22 cellular contexts compared by ENCODE assay signal in the genomic region with DNA sequence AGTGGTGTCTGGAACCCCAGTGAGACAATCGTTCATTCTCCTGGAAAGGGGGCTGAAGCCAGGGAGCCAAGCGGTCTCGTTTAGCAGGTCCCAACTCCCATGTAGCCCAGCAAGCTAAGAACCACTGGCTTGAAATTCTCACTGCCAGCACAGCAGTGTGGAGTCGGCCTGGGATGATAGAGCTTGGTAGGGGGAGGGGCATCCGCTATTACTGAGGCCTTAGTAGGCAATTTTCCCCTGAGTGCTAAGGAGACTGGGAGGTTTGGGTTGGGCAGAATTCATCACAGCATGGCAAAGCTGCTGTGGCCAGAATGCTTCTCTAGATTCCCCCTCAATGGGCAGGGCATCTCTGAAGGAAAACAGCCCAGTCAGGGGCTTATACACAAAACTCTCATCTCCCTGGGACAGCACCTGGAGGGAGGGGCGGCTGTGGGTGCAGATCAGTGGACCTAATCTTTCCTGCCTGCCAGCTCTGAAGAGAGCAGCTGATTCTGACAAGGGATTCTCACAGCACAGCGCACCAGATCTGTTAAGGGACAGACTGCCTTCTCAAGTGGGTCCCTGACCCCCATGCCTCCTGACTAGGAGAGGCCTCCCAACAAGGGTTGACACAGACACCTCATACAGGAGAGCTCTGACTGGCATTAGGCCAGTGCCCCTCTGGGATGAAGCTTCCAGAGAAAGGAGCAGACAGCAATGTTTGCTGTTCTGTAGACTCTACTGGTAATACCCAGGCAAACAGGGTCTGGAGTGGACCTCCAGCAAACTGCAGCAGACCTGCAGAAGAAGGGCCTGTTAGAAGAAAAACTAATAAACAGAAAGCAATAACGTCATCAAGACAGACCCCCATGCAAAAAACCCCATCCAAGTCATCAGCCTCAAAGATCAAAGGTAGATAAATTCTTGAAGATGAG. TPM values are rescaled to one million over a fixed set of nuclear protein-coding genes. Genes with fewer than 3 reads are reported as not detected.
"Had no signal": no experiment of that assay in that cellular context is flagged by ENCODE, and none has a peak within 500 bp of the region (broad histone marks: within the 10 kb centered on the region; RNA-seq: fewer than 3 reads in every experiment).

No MANE protein-coding gene starts in this region.

- H3K27ac Mint-ChIP-seq: activated CD4-positive, alpha-beta memory T cell treated with anti-CD3 and anti-CD28 coated beads, Interleukin-2, amount 10 ng/mL, durations not matched to agents 7 days and 5 days; activated naive CD4-positive, alpha-beta T cell treated with anti-CD3 and anti-CD28 coated beads for 36 hours; activated T-cell treated with anti-CD3 and anti-CD28 coated beads, Interleukin-2, amount 50 U/mL, for 72 hours; brain; dendritic cell treated with granulocyte-macrophage colony-stimulating factor and Interleukin-4, amounts not matched to agents 40 ng/mL and 50 ng/mL, for 4 days; T-helper 1 cell treated with Interleukin-12 subunit alpha and Interleukin-12 subunit beta and Interleukin-4 antibody, amounts not matched to agents 30 μg/mL and 1 μg/mL, for 36 hours had no signal

- H3K9me3 Mint-ChIP-seq: T-helper 1 cell treated with Interleukin-12 subunit alpha and Interleukin-12 subunit beta and Interleukin-4 antibody, amounts not matched to agents 30 μg/mL and 1 μg/mL, for 36 hours had no signal

- H3K4me1 Mint-ChIP-seq: activated CD4-positive, alpha-beta memory T cell treated with anti-CD3 and anti-CD28 coated beads, Interleukin-2, amount 10 ng/mL, durations not matched to agents 7 days and 5 days; brain had no signal

- H3K9me3 ChIP-seq: mucosa of descending colon had no signal

- H3K27ac ChIP-seq: heart right ventricle had no signal

- H3K36me3 Mint-ChIP-seq: brain had no signal

- H3K4me1 ChIP-seq: heart right ventricle had no signal

- H3K4me3 Mint-ChIP-seq: activated CD4-positive, alpha-beta memory T cell treated with anti-CD3 and anti-CD28 coated beads, Interleukin-2, amount 10 ng/mL, durations not matched to agents 7 days and 5 days; activated naive CD4-positive, alpha-beta T cell treated with anti-CD3 and anti-CD28 coated beads for 36 hours; activated T-cell treated with anti-CD3 and anti-CD28 coated beads, Interleukin-2, amount 50 U/mL, for 72 hours; brain; dendritic cell treated with granulocyte-macrophage colony-stimulating factor and Interleukin-4, amounts not matched to agents 40 ng/mL and 50 ng/mL, for 4 days; T-helper 1 cell treated with Interleukin-12 subunit alpha and Interleukin-12 subunit beta and Interleukin-4 antibody, amounts not matched to agents 30 μg/mL and 1 μg/mL, for 36 hours had no signal

- DNase-seq: activated CD4-positive, alpha-beta memory T cell treated with anti-CD3 and anti-CD28 coated beads, Interleukin-2, amount 10 ng/mL, durations not matched to agents 7 days and 5 days; activated CD4-positive, alpha-beta T cell treated with anti-CD3 and anti-CD28 coated beads for 48 hours; activated CD4-positive, CD25-positive, alpha-beta regulatory T cell; activated effector memory CD4-positive, alpha-beta T cell treated with Interleukin-2 at 50 U/mL for 16 hours; activated naive CD4-positive, alpha-beta T cell treated with anti-CD3 and anti-CD28 coated beads for 36 hours; activated T-cell treated with anti-CD3 and anti-CD28 coated beads, Interleukin-2, amount 50 U/mL, for 72 hours; effector CD4-positive, alpha-beta T cell; heart right ventricle; mucosa of descending colon; occipital lobe; stimulated activated CD4-positive, alpha-beta T cell treated with anti-CD3 and anti-CD28 coated beads, Interleukin-4, amount 100 ng/mL, for 24 hours; stimulated activated naive CD8-positive, alpha-beta T cell treated with anti-CD3 and anti-CD28 coated beads, Interleukin-15, Interleukin-2, amounts not matched to agents 100 U/mL and 50 U/mL, for 24 hours; T1000 had no signal

- H3K36me3 ChIP-seq: heart right ventricle had no signal

- H3K27me3 Mint-ChIP-seq: brain had no signal

- ATAC-seq: activated T-cell treated with anti-CD3 and anti-CD28 coated beads, Interleukin-2, amount 50 U/mL, for 72 hours; heart right ventricle; mucosa of descending colon; stimulated activated naive CD8-positive, alpha-beta T cell treated with anti-CD3 and anti-CD28 coated beads, Interleukin-15, Interleukin-2, amounts not matched to agents 100 U/mL and 50 U/mL, for 24 hours had no signal

- H3K4me3 ChIP-seq: heart right ventricle, mucosa of descending colon had no signal

RNA-seq across cellular contexts. Expression of a gene that starts 14.8 kb away (rescaled TPM):
- total RNA-seq: activated CD4-positive, alpha-beta memory T cell treated with anti-CD3 and anti-CD28 coated beads, Interleukin-2, amount 10 ng/mL, durations not matched to agents 7 days and 5 days; activated naive CD4-positive, alpha-beta T cell treated with anti-CD3 and anti-CD28 coated beads for 36 hours; activated T-cell treated with anti-CD3 and anti-CD28 coated beads, Interleukin-2, amount 50 U/mL, for 72 hours; cardiac septum; epithelial cell of proximal tubule; fibroblast of villous mesenchyme; heart right ventricle; liver; mucosa of descending colon; occipital lobe; posterior vena cava; subcutaneous adipose tissue had no signal

RNA-seq across cellular contexts. Expression of a gene that starts 21.8 kb away (rescaled TPM):
- total RNA-seq: activated CD4-positive, alpha-beta memory T cell treated with anti-CD3 and anti-CD28 coated beads, Interleukin-2, amount 10 ng/mL, durations not matched to agents 7 days and 5 days; activated naive CD4-positive, alpha-beta T cell treated with anti-CD3 and anti-CD28 coated beads for 36 hours; activated T-cell treated with anti-CD3 and anti-CD28 coated beads, Interleukin-2, amount 50 U/mL, for 72 hours; cardiac septum; epithelial cell of proximal tubule; fibroblast of villous mesenchyme; heart right ventricle; mucosa of descending colon; occipital lobe; posterior vena cava; subcutaneous adipose tissue had no signal

RNA-seq across cellular contexts. Expression of a gene that starts 34.1 kb away (rescaled TPM):
- total RNA-seq: activated CD4-positive, alpha-beta memory T cell treated with anti-CD3 and anti-CD28 coated beads, Interleukin-2, amount 10 ng/mL, durations not matched to agents 7 days and 5 days; activated naive CD4-positive, alpha-beta T cell treated with anti-CD3 and anti-CD28 coated beads for 36 hours; activated T-cell treated with anti-CD3 and anti-CD28 coated beads, Interleukin-2, amount 50 U/mL, for 72 hours; cardiac septum; epithelial cell of proximal tubule; heart right ventricle; liver; mucosa of descending colon; occipital lobe; posterior vena cava; subcutaneous adipose tissue had no signal
